In the genomic region with DNA sequence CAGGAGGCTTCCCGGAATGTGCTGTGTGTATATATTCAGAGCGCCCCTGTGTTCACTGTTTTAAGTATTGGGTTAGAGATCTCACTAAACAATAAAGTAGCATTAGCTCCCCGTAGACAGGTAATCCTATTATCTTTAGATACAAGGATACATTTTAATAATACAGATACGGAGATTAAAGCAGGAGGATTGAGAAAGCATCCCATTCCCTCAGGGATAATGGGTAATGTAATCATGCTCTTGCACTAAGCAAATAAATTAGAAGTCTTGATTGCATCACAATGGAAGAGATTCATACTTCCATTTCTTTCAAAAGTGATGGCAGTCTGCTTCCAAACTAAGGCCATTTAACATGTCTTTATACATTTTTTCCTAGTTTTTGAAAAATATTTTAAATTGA, we compare ENCODE assay signal across 28 cellular contexts.
"Had no signal": no experiment of that assay in that cellular context is flagged by ENCODE, and none has a peak within 500 bp of the region (broad histone marks: within the 10 kb centered on the region; RNA-seq: fewer than 3 reads in every experiment).

No MANE protein-coding gene starts in this region.

- H3K27ac Mint-ChIP-seq: activated CD4-positive, alpha-beta memory T cell treated with anti-CD3 and anti-CD28 coated beads for 36 hours; activated CD4-positive, alpha-beta T cell treated with anti-CD3 and anti-CD28 coated beads, Interleukin-2, amount 10 ng/mL, durations not matched to agents 7 days and 5 days; activated naive CD4-positive, alpha-beta T cell treated with anti-CD3 and anti-CD28 coated beads, Interleukin-2, amount 10 ng/mL, durations not matched to agents 7 days and 5 days; activated naive CD8-positive, alpha-beta T cell treated with anti-CD3 and anti-CD28 coated beads for 36 hours; activated T-helper 17 cell treated with anti-CD3 and anti-CD28 coated beads, Interleukin-2, amount 50 U/mL, for 72 hours; T-cell had no signal

- H3K9me3 ChIP-seq: SJCRH30 had no signal

- H3K4me1 ChIP-seq: SJCRH30 had no signal

- FAIRE-seq: TTC549 had no signal

- ATAC-seq: activated T-helper 17 cell treated with anti-CD3 and anti-CD28 coated beads, Interleukin-2, amount 50 U/mL, for 72 hours; Panc1; T-cell had no signal

- H3K36me3 ChIP-seq: SJCRH30 had no signal

- H3K36me3 Mint-ChIP-seq: activated CD4-positive, alpha-beta memory T cell treated with anti-CD3 and anti-CD28 coated beads for 36 hours; activated naive CD4-positive, alpha-beta T cell treated with anti-CD3 and anti-CD28 coated beads, Interleukin-2, amount 10 ng/mL, durations not matched to agents 7 days and 5 days; activated naive CD8-positive, alpha-beta T cell treated with anti-CD3 and anti-CD28 coated beads for 36 hours; T-cell had no signal

- H3K4me3 ChIP-seq: SJCRH30 had no signal

- H3K27me3 Mint-ChIP-seq: activated CD4-positive, alpha-beta memory T cell treated with anti-CD3 and anti-CD28 coated beads for 36 hours; activated CD4-positive, alpha-beta T cell treated with anti-CD3 and anti-CD28 coated beads, Interleukin-2, amount 10 ng/mL, durations not matched to agents 7 days and 5 days; activated naive CD4-positive, alpha-beta T cell treated with anti-CD3 and anti-CD28 coated beads, Interleukin-2, amount 10 ng/mL, durations not matched to agents 7 days and 5 days; activated naive CD8-positive, alpha-beta T cell treated with anti-CD3 and anti-CD28 coated beads for 36 hours; activated T-helper 17 cell treated with anti-CD3 and anti-CD28 coated beads, Interleukin-2, amount 50 U/mL, for 72 hours; T-cell had no signal

- H3K4me3 Mint-ChIP-seq: activated CD4-positive, alpha-beta memory T cell treated with anti-CD3 and anti-CD28 coated beads for 36 hours; activated CD4-positive, alpha-beta T cell treated with anti-CD3 and anti-CD28 coated beads, Interleukin-2, amount 10 ng/mL, durations not matched to agents 7 days and 5 days; activated naive CD4-positive, alpha-beta T cell treated with anti-CD3 and anti-CD28 coated beads, Interleukin-2, amount 10 ng/mL, durations not matched to agents 7 days and 5 days; activated naive CD8-positive, alpha-beta T cell treated with anti-CD3 and anti-CD28 coated beads for 36 hours; activated T-helper 17 cell treated with anti-CD3 and anti-CD28 coated beads, Interleukin-2, amount 50 U/mL, for 72 hours; T-cell had no signal

- DNase-seq: activated CD4-positive, alpha-beta memory T cell treated with anti-CD3 and anti-CD28 coated beads for 36 hours; activated CD4-positive, alpha-beta T cell treated with anti-CD3 and anti-CD28 coated beads, Interleukin-2, amount 10 ng/mL, durations not matched to agents 7 days and 5 days; activated CD4-positive, CD25-positive, alpha-beta regulatory T cell; activated gamma-delta T cell treated with Interleukin-2 at 50 U/mL for 16 hours; activated naive CD4-positive, alpha-beta T cell treated with anti-CD3 and anti-CD28 coated beads, Interleukin-2, amount 10 ng/mL, durations not matched to agents 7 days and 5 days; activated naive CD8-positive, alpha-beta T cell treated with anti-CD3 and anti-CD28 coated beads for 36 hours; activated T-cell treated with anti-CD3 and anti-CD28 coated beads for 4 hours; activated T-cell treated with anti-CD3 and anti-CD28 coated beads, Interleukin-2, amount 50 U/mL, for 48 hours; anterior cingulate cortex; cerebellar nuclear complex; KG1; NCI-H1092; NCI-H1417; NCI-H1930; NCI-H345; NCI-H510A treated with DMSO at 0.1 percent for 48 hours; NCI-H774; NK-92 treated with Interleukin-12 subunit alpha and Interleukin-12 subunit beta, amount 100 ng/mL, for 24 hours; OCI-M1; Right ventricle myocardium superior; RPMI8226; SJCRH30; T-cell; T-helper 2 cell; T1000 had no signal

- H3K27me3 ChIP-seq: SJCRH30 had no signal

- H3K4me1 Mint-ChIP-seq: activated CD4-positive, alpha-beta T cell treated with anti-CD3 and anti-CD28 coated beads, Interleukin-2, amount 10 ng/mL, durations not matched to agents 7 days and 5 days; activated naive CD4-positive, alpha-beta T cell treated with anti-CD3 and anti-CD28 coated beads, Interleukin-2, amount 10 ng/mL, durations not matched to agents 7 days and 5 days; activated naive CD8-positive, alpha-beta T cell treated with anti-CD3 and anti-CD28 coated beads for 36 hours; activated T-helper 17 cell treated with anti-CD3 and anti-CD28 coated beads, Interleukin-2, amount 50 U/mL, for 72 hours; T-cell had no signal
